In the genomic region with DNA sequence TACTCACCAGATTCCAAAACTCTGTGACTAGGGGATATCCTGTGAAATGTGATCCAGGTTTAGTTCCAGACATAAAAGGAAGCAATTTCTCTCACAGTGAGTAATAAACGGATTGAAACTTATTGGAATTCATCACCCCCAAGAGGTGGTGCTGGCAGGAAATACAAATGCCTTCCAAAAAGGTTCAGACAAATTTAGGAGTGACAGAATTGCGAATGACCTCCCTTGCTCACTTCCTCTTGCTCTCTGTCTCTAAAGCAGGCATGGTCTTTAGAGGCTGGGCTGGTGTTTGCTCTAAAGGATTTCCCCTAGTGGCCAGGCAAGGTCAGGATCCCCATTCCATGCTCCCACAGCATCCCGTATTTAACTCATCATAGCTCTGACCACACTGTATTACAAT, we compare ENCODE assay signal across 1 cellular context.
TF ChIP-seq lines count a peak whose summit lies in the region.

No MANE protein-coding gene starts in this region.

TF ChIP-seq in SK-N-SH treated with all-trans-retinoic acid at 6 μM for 48 hours, 23 proteins besides CTCF, POLR2A, EP300 and RAD21 (continued from another document):
- TF ChIP-seq TCF4 (CRISPR knock-in tag; IDR thresholded peaks at IDR 0.05; ENCODE audit: borderline replicate concordance) (no peak), TOX (CRISPR knock-in tag; IDR thresholded peaks at IDR 0.05; ENCODE audit: borderline replicate concordance) (no peak), RARB (CRISPR knock-in tag; IDR thresholded peaks at IDR 0.05) (no peak), ISL1 (CRISPR knock-in tag; IDR thresholded peaks at IDR 0.05) (no peak), ZNF565 (CRISPR knock-in tag; conservative IDR thresholded peaks at IDR 0.05; ENCODE audit: low read depth) (no peak), GLIS3 (CRISPR knock-in tag; IDR thresholded peaks at IDR 0.05) (no peak), ZNF70 (CRISPR knock-in tag; IDR thresholded peaks at IDR 0.05) (no peak)
- TF ChIP-seq, protein P1, sequence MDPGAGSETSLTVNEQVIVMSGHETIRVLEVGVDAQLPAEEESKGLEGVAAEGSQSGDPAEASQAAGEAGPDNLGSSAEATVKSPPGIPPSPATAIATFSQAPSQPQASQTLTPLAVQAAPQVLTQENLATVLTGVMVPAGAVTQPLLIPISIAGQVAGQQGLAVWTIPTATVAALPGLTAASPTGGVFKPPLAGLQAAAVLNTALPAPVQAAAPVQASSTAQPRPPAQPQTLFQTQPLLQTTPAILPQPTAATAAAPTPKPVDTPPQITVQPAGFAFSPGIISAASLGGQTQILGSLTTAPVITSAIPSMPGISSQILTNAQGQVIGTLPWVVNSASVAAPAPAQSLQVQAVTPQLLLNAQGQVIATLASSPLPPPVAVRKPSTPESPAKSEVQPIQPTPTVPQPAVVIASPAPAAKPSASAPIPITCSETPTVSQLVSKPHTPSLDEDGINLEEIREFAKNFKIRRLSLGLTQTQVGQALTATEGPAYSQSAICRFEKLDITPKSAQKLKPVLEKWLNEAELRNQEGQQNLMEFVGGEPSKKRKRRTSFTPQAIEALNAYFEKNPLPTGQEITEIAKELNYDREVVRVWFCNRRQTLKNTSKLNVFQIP (CRISPR knock-in tag; IDR thresholded peaks at IDR 0.05; ENCODE audit: borderline replicate concordance, low read depth), result no peak
